ENCODE assay signal across 1 cellular context in the genomic region with DNA sequence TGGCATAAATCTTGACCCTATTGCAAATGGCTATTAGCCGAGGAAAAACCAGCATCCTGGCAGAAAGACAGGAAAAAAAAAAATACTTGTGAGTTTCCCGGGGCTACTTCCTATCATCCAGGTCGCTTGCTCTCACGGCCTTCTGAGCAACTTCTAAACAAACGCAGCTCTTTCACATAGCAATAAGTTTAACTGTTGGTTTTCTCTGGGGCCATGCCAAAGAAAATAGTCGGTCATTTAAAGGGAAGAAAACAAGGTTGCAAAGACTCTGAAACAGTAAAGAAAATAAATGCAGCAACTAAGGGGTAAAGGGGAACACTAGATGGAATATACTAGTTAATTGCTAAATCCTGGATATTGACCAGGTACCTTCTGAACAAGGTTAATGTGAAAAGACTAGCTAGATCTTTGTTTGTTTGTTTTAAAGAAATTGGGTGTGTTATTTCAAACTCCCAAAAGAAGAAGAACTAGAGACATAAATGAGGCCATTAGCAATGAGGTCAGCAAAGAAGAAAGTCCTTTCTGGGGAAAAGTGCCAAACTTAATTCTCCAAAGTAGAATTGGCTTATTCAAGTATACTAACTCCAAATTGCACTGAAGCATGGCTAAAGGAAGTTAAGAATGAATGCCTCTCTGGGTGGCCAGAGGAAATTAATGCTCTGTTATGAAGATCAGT.
TF ChIP-seq lines count a peak whose summit lies in the region.

No MANE protein-coding gene starts in this region.

TF ChIP-seq in IMR-90, 13 proteins besides CTCF, POLR2A, EP300 and RAD21 (continued from another document):
- TF ChIP-seq ELK1 (IDR thresholded peaks at IDR 0.05; ENCODE audit: borderline replicate concordance, low read depth, low read length) (no peak), SMC3 (IDR thresholded peaks at IDR 0.05; ENCODE audit: low read depth, low read length) (no peak), RCOR1 (IDR thresholded peaks at IDR 0.05; ENCODE audit: insufficient replicate concordance, low read length) (no peak), NFE2L2 (IDR thresholded peaks at IDR 0.05; ENCODE audit: low read depth, low read length) (no peak), BHLHE40 (IDR thresholded peaks at IDR 0.05; ENCODE audit: low read depth, low read length) (no peak), CHD1 (IDR thresholded peaks at IDR 0.05; ENCODE audit: low read depth, low read length) (no peak)
